Comparison of ENCODE assay signal across 8 cellular contexts in the genomic region with DNA sequence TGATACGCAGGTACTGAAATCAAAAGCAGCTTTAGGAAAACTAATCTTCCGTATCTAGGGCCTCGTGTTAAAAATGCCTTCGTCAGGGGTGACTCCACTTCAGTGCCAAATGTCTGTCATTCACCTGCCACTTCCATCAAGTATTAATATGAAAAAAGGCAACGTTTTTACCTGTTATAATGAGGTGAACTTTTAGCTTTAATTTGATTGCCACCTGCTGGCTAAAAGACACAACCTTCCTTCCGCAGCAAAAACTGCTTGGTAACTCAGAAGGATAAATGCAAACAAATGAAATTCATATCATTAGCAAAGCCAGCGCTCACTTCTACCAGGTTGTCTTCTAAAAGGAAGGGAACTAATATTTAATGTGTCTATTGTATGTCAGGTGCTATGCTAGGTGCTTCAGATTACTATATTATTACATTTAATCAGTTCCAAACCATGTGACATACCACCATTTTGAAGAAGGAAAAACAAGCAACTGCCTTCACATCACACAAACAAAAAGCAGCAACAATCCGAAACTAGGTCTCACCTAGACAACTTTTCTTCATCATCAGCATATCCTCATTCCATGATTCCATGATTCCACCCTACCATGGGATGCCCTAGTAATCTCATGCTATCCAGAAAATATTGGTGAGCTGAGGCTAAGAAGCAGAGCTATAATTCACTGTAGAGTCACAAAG. TPM values are rescaled to one million over a fixed set of nuclear protein-coding genes. Genes with fewer than 3 reads are reported as not detected.
A peak's percentile ranks its signal among the peaks of the same experiment; 100 is the strongest.
DNase-seq lines count a peak whose midpoint lies in the region; ATAC-seq, FAIRE-seq and TF ChIP-seq lines count a peak whose summit lies in the region.

No MANE protein-coding gene starts in this region.

- CTCF ChIA-PET in CD8-positive, alpha-beta T cell (lab: Charles Lee), result interaction anchor here (0.7 to 9.3 kb wide), 29 partner anchors 11 to 385 kb away, joined by 3 to 226 read pairs (median 4); a partner anchor contains a TSS
- CTCF ChIA-PET in activated CD8-positive, alpha-beta T cell treated with anti-CD3 and anti-CD28 coated beads, Interleukin-2, amount 10 ng/mL, durations not matched to agents 7 days and 5 days (lab: Charles Lee), result interaction anchor here (0.7 to 5.9 kb wide), 46 partner anchors 8 to 292 kb away, joined by 3 to 152 read pairs (median 5); a partner anchor contains a TSS

- H3K9me3 Mint-ChIP-seq in CD8-positive, alpha-beta T cell, result no peaks in the 10 kb centered on the region
- H3K9me3 Mint-ChIP-seq in activated CD8-positive, alpha-beta T cell treated with anti-CD3 and anti-CD28 coated beads, Interleukin-2, amount 10 ng/mL, durations not matched to agents 7 days and 5 days (ENCODE audit: insufficient read depth), result no peaks in the 10 kb centered on the region

- no peak overlapping the region for H3K9ac ChIP-seq in KMS-11
- no peak overlapping the region for H3K9ac ChIP-seq in kidney (ENCODE audit: low read length in 2 of 2)

- H3K4me2 ChIP-seq in KMS-11, result no peak overlapping the region; the same call in 1 of the 2 replicates

- H3K4me1 Mint-ChIP-seq in CD8-positive, alpha-beta T cell (ENCODE audit: low read depth), result peaks cover 11% of the 10 kb centered on the region
- H3K4me1 Mint-ChIP-seq in activated CD8-positive, alpha-beta T cell treated with anti-CD3 and anti-CD28 coated beads, Interleukin-2, amount 10 ng/mL, durations not matched to agents 7 days and 5 days (ENCODE audit: low read depth), result peaks cover 12% of the 10 kb centered on the region

- peak overlapping the region; percentile 51 for H2AFZ ChIP-seq in KMS-11 (ENCODE audit: low read depth)

- POLR2A ChIA-PET in CD8-positive, alpha-beta T cell (lab: Charles Lee), result interaction anchor here (1.1 to 1.4 kb wide), 2 partner anchors 18 to 291 kb away, joined by 3 to 5 read pairs; no protein-coding TSS in a partner anchor
- POLR2A ChIA-PET in activated CD8-positive, alpha-beta T cell treated with anti-CD3 and anti-CD28 coated beads, Interleukin-2, amount 10 ng/mL, durations not matched to agents 7 days and 5 days (lab: Charles Lee), result interaction anchor here (0.8 to 1.0 kb wide), 2 partner anchors 59 to 133 kb away, joined by 3 to 4 read pairs; no protein-coding TSS in a partner anchor

- FAIRE-seq in kidney (lab: Jason Lieb, UNC), result peak; percentile 30

- no peaks in the 10 kb centered on the region for H3K9me3 ChIP-seq in CD8-positive, alpha-beta T cell (ENCODE audit: low read length)
- H3K9me3 ChIP-seq in kidney (ENCODE audit: control insufficient read depth in 1 of 2, low read length in 2 of 2) (no peaks in the 10 kb centered on the region), upper lobe of left lung (no peaks in the 10 kb centered on the region)

- H3K79me2 ChIP-seq in KMS-11 (ENCODE audit: insufficient read depth, low read depth), result no peaks in the 10 kb centered on the region

- intact Hi-C loops in CD8-positive, alpha-beta T cell (cut with DNase I, micrococcal nuclease), result loop anchor here (1.0 to 5.0 kb wide), 7 partner anchors 58 to 292 kb away; no protein-coding TSS in a partner anchor
- intact Hi-C loops in kidney (cut with DNase I), result no loop called here

- TF ChIP-seq POLR2A in upper lobe of left lung (IDR thresholded peaks at IDR 0.05), result no peak

- no peak overlapping the region for H3K27ac ChIP-seq in CD8-positive, alpha-beta T cell (ENCODE audit: low read depth, low read length)
- H3K27ac ChIP-seq in KMS-11 (no peak overlapping the region), kidney (ENCODE audit: low read depth in 2 of 2, low read length in 2 of 2) (no peak overlapping the region), upper lobe of left lung (peak overlapping the region in 1 of 4 donors; percentile 31)

- peak; percentile 67 for ATAC-seq in CD8-positive, alpha-beta T cell
- ATAC-seq in GM18868 (IDR thresholded peaks at IDR 0.05; ENCODE audit: unreplicated experiment) (peak; percentile 61), upper lobe of left lung (ENCODE audit: low FRiP score in 2 of 2) (peak in 1 of 2 donors; percentile 63)
- peak; percentile 51 for ATAC-seq in activated CD8-positive, alpha-beta T cell treated with anti-CD3 and anti-CD28 coated beads, Interleukin-2, amount 10 ng/mL, durations not matched to agents 7 days and 5 days

- no peak overlapping the region for H3K4me3 ChIP-seq in CD8-positive, alpha-beta T cell (ENCODE audit: low read depth, low read length)
- H3K4me3 ChIP-seq in KMS-11 (IDR thresholded peaks at IDR 0.05; ENCODE audit: insufficient read depth, low read depth, low read length), result no peak overlapping the region
- no peak overlapping the region for H3K4me3 ChIP-seq in kidney (ENCODE audit: low read length in 2 of 2)
- no peak overlapping the region for H3K4me3 ChIP-seq in upper lobe of left lung

- H3K27me3 ChIP-seq in CD8-positive, alpha-beta T cell (ENCODE audit: insufficient read depth, low read length), result no peaks in the 10 kb centered on the region
- H3K27me3 ChIP-seq in KMS-11 (ENCODE audit: insufficient read depth, low read depth), result no peaks in the 10 kb centered on the region
- no peaks in the 10 kb centered on the region for H3K27me3 ChIP-seq in upper lobe of left lung

- H3K36me3 ChIP-seq in CD8-positive, alpha-beta T cell (ENCODE audit: insufficient read depth, low read length), result no peaks in the 10 kb centered on the region
- H3K36me3 ChIP-seq in KMS-11 (ENCODE audit: insufficient read depth), result no peaks in the 10 kb centered on the region
- no peaks in the 10 kb centered on the region for H3K36me3 ChIP-seq in kidney (ENCODE audit: control insufficient read depth in 1 of 2, insufficient read depth in 2 of 2, low read length in 2 of 2)
- no peaks in the 10 kb centered on the region for H3K36me3 ChIP-seq in upper lobe of left lung

- peak in 2 of 7 experiments; percentile 16 to 29 for DNase-seq in CD8-positive, alpha-beta T cell
- peak; percentile 55 for DNase-seq in activated CD8-positive, alpha-beta T cell treated with anti-CD3 and anti-CD28 coated beads, Interleukin-2, amount 10 ng/mL, durations not matched to agents 7 days and 5 days
- DNase-seq in kidney (no peak), upper lobe of left lung (no peak), retina (no peak), foreskin melanocyte (no peak)

- peak; percentile 67 for TF ChIP-seq CTCF in CD8-positive, alpha-beta T cell (IDR thresholded peaks at IDR 0.05)
- TF ChIP-seq CTCF in KMS-11 (conservative IDR thresholded peaks at IDR 0.05; ENCODE audit: low read depth, low read length), result peak; percentile 75
- TF ChIP-seq CTCF in kidney (IDR thresholded peaks at IDR 0.05; ENCODE audit: borderline replicate concordance, extremely low read depth, insufficient read depth), result peak; percentile 74
- peak; percentile 56 to 72 (median 63) for TF ChIP-seq CTCF in upper lobe of left lung (IDR thresholded peaks at IDR 0.05)

- no peaks in the 10 kb centered on the region for H3K4me1 ChIP-seq in CD8-positive, alpha-beta T cell (ENCODE audit: insufficient read depth, low read length)
- H3K4me1 ChIP-seq in KMS-11 (ENCODE audit: low read depth, poor library complexity, severe bottlenecking), result peaks cover 9% of the 10 kb centered on the region
- peaks cover 0 to 2% of the 10 kb centered on the region in 2 donors for H3K4me1 ChIP-seq in kidney (ENCODE audit: control insufficient read depth in 1 of 2, insufficient read depth in 1 of 2, low read depth in 1 of 2, low read length in 2 of 2)
- peaks cover 0 to 10% (median 0%) of the 10 kb centered on the region in 4 donors for H3K4me1 ChIP-seq in upper lobe of left lung

- H3K4me3 Mint-ChIP-seq in CD8-positive, alpha-beta T cell, result no peak overlapping the region
- no peak overlapping the region for H3K4me3 Mint-ChIP-seq in activated CD8-positive, alpha-beta T cell treated with anti-CD3 and anti-CD28 coated beads, Interleukin-2, amount 10 ng/mL, durations not matched to agents 7 days and 5 days

- H3K27ac Mint-ChIP-seq in CD8-positive, alpha-beta T cell, result no peak overlapping the region
- no peak overlapping the region for H3K27ac Mint-ChIP-seq in activated CD8-positive, alpha-beta T cell treated with anti-CD3 and anti-CD28 coated beads, Interleukin-2, amount 10 ng/mL, durations not matched to agents 7 days and 5 days

- H3K36me3 Mint-ChIP-seq in CD8-positive, alpha-beta T cell, result no peaks in the 10 kb centered on the region
- no peaks in the 10 kb centered on the region for H3K36me3 Mint-ChIP-seq in activated CD8-positive, alpha-beta T cell treated with anti-CD3 and anti-CD28 coated beads, Interleukin-2, amount 10 ng/mL, durations not matched to agents 7 days and 5 days (ENCODE audit: low read depth)

- TF ChIP-seq EP300 in upper lobe of left lung (IDR thresholded peaks at IDR 0.05), result no peak

- WGBS in upper lobe of left lung, 2 donors, result 43 to 47% methylated on average over 8 of the region's 8 CpGs

- H3K27me3 Mint-ChIP-seq in CD8-positive, alpha-beta T cell (ENCODE audit: low read depth), result no peaks in the 10 kb centered on the region
- no peaks in the 10 kb centered on the region for H3K27me3 Mint-ChIP-seq in activated CD8-positive, alpha-beta T cell treated with anti-CD3 and anti-CD28 coated beads, Interleukin-2, amount 10 ng/mL, durations not matched to agents 7 days and 5 days (ENCODE audit: low read depth)

- H4K20me1 ChIP-seq in KMS-11 (ENCODE audit: insufficient read depth), result no peaks in the 10 kb centered on the region

RNA-seq across cellular contexts. Expression of a gene that starts 20.6 kb away (rescaled TPM):
- total RNA-seq in CD8-positive, alpha-beta T cell, result 1 to 10 TPM in 1 of 2 experiments, under 1 TPM in 1; 0.71 to 1.5 TPM
- total RNA-seq in activated CD8-positive, alpha-beta T cell treated with anti-CD3 and anti-CD28 coated beads, Interleukin-2, amount 10 ng/mL, durations not matched to agents 7 days and 5 days, result 10 to 100 TPM; 11.9 to 12.1 TPM
- total RNA-seq in kidney (39.8 TPM), upper lobe of left lung (10 to 100 TPM; 30.4 to 56.8 (median 48.9) TPM)
- polyA plus RNA-seq in kidney (ENCODE audit: insufficient read depth, low read depth, low replicate concordance), result 26.5 TPM

Comparison
In these comparisons a context has a peak if more than half of its experiments do, and no peak if none do; other contexts are left out.
1. RNA of a gene that starts 20.6 kb away (total RNA-seq): 30.4 to 56.8 TPM in upper lobe of left lung, 39.8 TPM in kidney (single experiment) and 11.9 to 12.1 TPM in activated CD8-positive, alpha-beta T cell treated with anti-CD3 and anti-CD28 coated beads, Interleukin-2, amount 10 ng/mL, durations not matched to agents 7 days and 5 days; 0.71 to 1.5 TPM in CD8-positive, alpha-beta T cell; every median in the first group is over 4 times any median in the second.
2. Peak in every context shown above with its lines, with median percentiles within 50 percentile points of each other: CTCF ChIP-seq.